17 cellular contexts compared by ENCODE assay signal in genomic region chr12:15797818-15798217, GRCh38. TPM values are rescaled to one million over a fixed set of nuclear protein-coding genes. Genes with fewer than 3 reads are reported as not detected.
A peak's percentile ranks its signal among the peaks of the same experiment; 100 is the strongest.
DNase-seq lines count a peak whose midpoint lies in the region; ATAC-seq and TF ChIP-seq lines count a peak whose summit lies in the region.
"Had no signal": no experiment of that assay in that cellular context is flagged by ENCODE, and none has a peak within 500 bp of the region (broad histone marks: within the 10 kb centered on the region; RNA-seq: fewer than 3 reads in every experiment).

No MANE protein-coding gene starts in this region.

- no peak overlapping the region for H3K4me3 Mint-ChIP-seq in MCF 10A (ENCODE audit: unreplicated experiment)
- H3K4me3 Mint-ChIP-seq in CD14-positive monocyte = no peak overlapping the region
- H3K4me3 Mint-ChIP-seq: CD4-positive, CD25-positive, alpha-beta regulatory T cell; IgD-negative memory B cell had no signal

- WGBS in heart left ventricle, 4 donors = 80 to 84% (median 82%) methylated on average over 3 of the region's 3 CpGs

- H3K36me3 ChIP-seq in breast epithelium = no peaks in the 10 kb centered on the region
- H3K36me3 ChIP-seq in PC-3 (ENCODE audit: low read depth, low read length) = no peaks in the 10 kb centered on the region
- no peaks in the 10 kb centered on the region for H3K36me3 ChIP-seq in heart left ventricle
- H3K36me3 ChIP-seq: SJSA1 had no signal

- peak overlapping the region; percentile 3; the same call in 1 of the 2 replicates for H3K9ac ChIP-seq in PC-3 (ENCODE audit: low read length)

- H2AFZ ChIP-seq in PC-3 (ENCODE audit: low read length) = peak overlapping the region; percentile 33; the same call in 1 of the 2 replicates

- H3K79me2 ChIP-seq in PC-3 (ENCODE audit: low read length) = no peaks in the 10 kb centered on the region

- H3K27ac Mint-ChIP-seq in MCF 10A (ENCODE audit: low read depth, unreplicated experiment) (peak overlapping the region; percentile 14), CD14-positive monocyte (peak overlapping the region in 2 of 7 donors; percentile 30 to 61)

- H3K9me2 ChIP-seq in PC-3 (replicated peaks; ENCODE audit: low read length) = no peaks in the 10 kb centered on the region

- H3K36me3 Mint-ChIP-seq in MCF 10A (ENCODE audit: insufficient read depth, unreplicated experiment) (no peaks in the 10 kb centered on the region), CD14-positive monocyte (no peaks in the 10 kb centered on the region)
- H3K36me3 Mint-ChIP-seq: CD4-positive, CD25-positive, alpha-beta regulatory T cell had no signal

- peaks cover 5% of the 10 kb centered on the region for H3F3A ChIP-seq in PC-3 (ENCODE audit: low read length, unreplicated experiment)

- H3K4me3 ChIP-seq in breast epithelium = no peak overlapping the region
- no peak overlapping the region; the same call in 1 of the 2 replicates for H3K4me3 ChIP-seq in PC-3 (ENCODE audit: low read length)
- no peak overlapping the region for H3K4me3 ChIP-seq in heart left ventricle
- H3K4me3 ChIP-seq: SJSA1 had no signal

- POLR2A ChIA-PET in MCF 10A (lab: Yijun Ruan, JAX) (interaction anchor here (0.5 to 3.4 kb wide), 11 partner anchors 10 to 604 kb away, joined by 3 to 54 read pairs (median 4); partner anchors contain the start of genes EPS8 and STRAP), PC-3 (lab: Charles Lee; ENCODE audit: unreplicated experiment) (no interaction called here)

- CTCF ChIA-PET in MCF 10A (lab: Yijun Ruan, JAX) (interaction anchor here (0.6 to 1.5 kb wide), 5 partner anchors 10 to 266 kb away, joined by 3 to 4 read pairs (median 3); no protein-coding TSS in a partner anchor), PC-3 (lab: Charles Lee) (no interaction called here)

- H3K27me3 ChIP-seq in breast epithelium (no peaks in the 10 kb centered on the region), PC-3 (ENCODE audit: low read length) (no peaks in the 10 kb centered on the region), heart left ventricle (no peaks in the 10 kb centered on the region)
- H3K27me3 ChIP-seq: SJSA1 had no signal

- ATAC-seq in PC-3 = no peak; the same call in 1 of the 2 replicates
- no peak for ATAC-seq in HG02642 (IDR thresholded peaks at IDR 0.05; ENCODE audit: poor library complexity, unreplicated experiment)
- no peak for ATAC-seq in heart left ventricle

- BruUV-seq in MCF 10A (replicated peaks; lab: Mats Ljungman, UMichigan) (no TSS peak), PC-3 (replicated peaks; lab: Mats Ljungman, UMichigan) (no TSS peak)

- no peaks in the 10 kb centered on the region for H3K9me3 Mint-ChIP-seq in MCF 10A (ENCODE audit: unreplicated experiment)
- H3K9me3 Mint-ChIP-seq in CD14-positive monocyte = peaks cover 0 to 2% (median 0%) of the 10 kb centered on the region in 7 donors

- H3K4me1 ChIP-seq in breast epithelium (no peaks in the 10 kb centered on the region), PC-3 (ENCODE audit: insufficient read depth, low read length) (peaks cover 36% of the 10 kb centered on the region), heart left ventricle (peaks cover 0 to 5% (median 0%) of the 10 kb centered on the region in 12 donors)

- DNase-seq in MCF 10A (ENCODE audit: unreplicated experiment) (peak; percentile 16), breast epithelium (ENCODE audit: low spot score in 2 of 2) (no peak), PC-3 (peak; percentile 49), kidney tubule cell (ENCODE audit: low spot score) (peak; percentile 47), heart left ventricle (no peak), CD14-positive monocyte (ENCODE audit: low spot score) (no peak), NCI-H1105 treated with DMSO at 0.1 percent for 48 hours (lab: John Stamatoyannopoulos, UW) (no peak)
- DNase-seq: AML-193; CD4-positive, CD25-positive, alpha-beta regulatory T cell; DND-41; GF-D8; NCI-H1048; NCI-H1694 treated with DMSO at 0.1 percent for 48 hours; NCI-H82 had no signal

- TF ChIP-seq POLR2A in breast epithelium (IDR thresholded peaks at IDR 0.05) (no peak), heart left ventricle (IDR thresholded peaks at IDR 0.05) (no peak)

- intact Hi-C loops in MCF 10A (cut with micrococcal nuclease) (no loop called here), breast epithelium (cut with DNase I; ENCODE audit: low total_unique reads) (loop anchor here (1.0 kb wide), 1 partner anchor 10 kb away; no protein-coding TSS in a partner anchor), PC-3 (cut with micrococcal nuclease) (no loop called here), heart left ventricle (cut with DNase I) (loop anchor here in 1 of 10 donors (10.0 kb wide), 1 partner anchor 47 kb away; no protein-coding TSS in a partner anchor), CD14-positive monocyte (cut with micrococcal nuclease) (no loop called here)

- H3K27me3 Mint-ChIP-seq in MCF 10A (ENCODE audit: insufficient read depth, unreplicated experiment) (no peaks in the 10 kb centered on the region), CD14-positive monocyte (ENCODE audit: low read depth in 3 of 3) (peaks cover 12 to 14% (median 13%) of the 10 kb centered on the region in 3 donors)

- peaks cover 31% of the 10 kb centered on the region for H3K4me1 Mint-ChIP-seq in MCF 10A (ENCODE audit: insufficient read depth, unreplicated experiment)
- no peaks in the 10 kb centered on the region for H3K4me1 Mint-ChIP-seq in CD14-positive monocyte
- H3K4me1 Mint-ChIP-seq: CD4-positive, CD25-positive, alpha-beta regulatory T cell; IgD-negative memory B cell had no signal

- H3K27ac ChIP-seq in breast epithelium (no peak overlapping the region), PC-3 (ENCODE audit: low read length) (peak overlapping the region; percentile 57), heart left ventricle (no peak overlapping the region)
- H3K27ac ChIP-seq: SJSA1 had no signal

- no peaks in the 10 kb centered on the region for H4K20me1 ChIP-seq in PC-3 (ENCODE audit: low read length)

- TF ChIP-seq CTCF in MCF 10A (IDR thresholded peaks at IDR 0.05; ENCODE audit: unreplicated experiment) (no peak), breast epithelium (IDR thresholded peaks at IDR 0.05) (no peak), PC-3 (conservative IDR thresholded peaks at IDR 0.05; ENCODE audit: low read depth, low read length) (no peak), heart left ventricle (IDR thresholded peaks at IDR 0.05) (no peak), CD14-positive monocyte (IDR thresholded peaks at IDR 0.05) (no peak)

- peak overlapping the region; percentile 67 for H3K4me2 ChIP-seq in PC-3 (ENCODE audit: low read length)

- H3K9me3 ChIP-seq in breast epithelium (no peaks in the 10 kb centered on the region), PC-3 (ENCODE audit: low read length) (no peaks in the 10 kb centered on the region), heart left ventricle (no peaks in the 10 kb centered on the region)
- H3K9me3 ChIP-seq: SJSA1 had no signal

RNA-seq across cellular contexts. Expression of gene EPS8, which starts 8.6 kb away (rescaled TPM):
- total RNA-seq in MCF 10A (2022) = 85.3 and 96.2 TPM in 2 replicates
- total RNA-seq in breast epithelium = 100 to 1,000 TPM; 137 to 244 (median 168) TPM
- total RNA-seq in PC-3 (2014; rRNA removed) = 37.8 and 47.4 TPM in 2 replicates
- 10 to 100 TPM; 11.7 to 56.0 (median 20.9) TPM for total RNA-seq in heart left ventricle
- 10 to 100 TPM; 12.5 to 22.9 TPM for polyA plus RNA-seq in heart left ventricle
- 1 to 10 TPM; 4.3 to 4.8 TPM for polyA plus RNA-seq in CD14-positive monocyte

Comparison
In these comparisons a context has a peak if more than half of its experiments do, and no peak if none do; other contexts are left out.
1. DNase-seq: peak in MCF 10A (single experiment), PC-3 (single experiment) and kidney tubule cell (single experiment); none in breast epithelium (0 of 2), heart left ventricle (0 of 5), CD14-positive monocyte (single experiment) and NCI-H1105 treated with DMSO at 0.1 percent for 48 hours (single experiment).